13 cellular contexts compared by ENCODE assay signal in the genomic region with DNA sequence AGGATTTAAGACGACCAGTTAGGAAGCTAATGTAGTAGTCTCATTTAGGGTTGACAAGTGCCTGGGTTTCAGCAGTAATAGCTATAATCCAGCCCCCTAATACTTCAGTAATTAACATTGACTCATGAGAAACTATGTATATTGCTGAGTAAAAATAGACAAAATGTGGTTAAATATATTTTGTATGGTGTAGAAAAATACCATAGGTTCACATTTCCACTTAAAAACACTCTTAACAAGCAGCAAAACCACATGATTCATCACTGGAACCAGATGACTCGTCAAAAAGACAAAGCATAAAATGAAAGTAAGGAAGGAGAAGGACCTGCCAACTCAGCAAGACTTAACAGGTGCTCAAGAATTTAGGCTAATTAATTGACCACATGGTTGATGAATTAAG.
A peak's percentile ranks its signal among the peaks of the same experiment; 100 is the strongest.
DNase-seq lines count a peak whose midpoint lies in the region; ATAC-seq, FAIRE-seq and TF ChIP-seq lines count a peak whose summit lies in the region.
"Had no signal": no experiment of that assay in that cellular context is flagged by ENCODE, and none has a peak within 500 bp of the region (broad histone marks: within the 10 kb centered on the region; RNA-seq: fewer than 3 reads in every experiment).

No MANE protein-coding gene starts in this region.

- DNase-seq in GM13977 (ENCODE audit: low spot score) (peak; percentile 34), bronchial epithelial cell (ENCODE audit: low read depth) (peak; percentile 25), NCI-H2227 (lab: John Stamatoyannopoulos, UW; ENCODE audit: unreplicated experiment) (no peak), NCI-H187 (lab: John Stamatoyannopoulos, UW) (no peak), natural killer cell (no peak), SW 1271 (lab: John Stamatoyannopoulos, UW) (no peak)
- DNase-seq: activated T-cell treated with anti-CD3 and anti-CD28 coated beads, Interleukin-2, amount 50 U/mL, for 48 hours; NCI-H1092 treated with DMSO at 0.1 percent for 48 hours; PC-3 had no signal

- H3K4me3 ChIP-seq in bronchial epithelial cell (ENCODE audit: low read depth, low read length), result no peak overlapping the region

- H3K27ac Mint-ChIP-seq in natural killer cell, result no peak overlapping the region

- no peaks in the 10 kb centered on the region for H3K36me3 Mint-ChIP-seq in natural killer cell

- H3K36me3 ChIP-seq in bronchial epithelial cell (ENCODE audit: control insufficient read depth, insufficient read depth, low read length), result no peaks in the 10 kb centered on the region

- ATAC-seq in GM19395 (IDR thresholded peaks at IDR 0.05; ENCODE audit: unreplicated experiment), result peak; percentile 60
- ATAC-seq in HG03378 (IDR thresholded peaks at IDR 0.05; ENCODE audit: unreplicated experiment), result peak; percentile 78
- no peak for ATAC-seq in natural killer cell
- ATAC-seq: PC-3 had no signal

- in situ Hi-C loops in GM13977 (cut with MboI; ENCODE audit: low pct_unique_long_range_greater_than_20kb, low sequenced_read_pairs, unreplicated experiment), result no loop called here

- no peaks in the 10 kb centered on the region for H3K27me3 ChIP-seq in bronchial epithelial cell (ENCODE audit: control insufficient read depth, insufficient read depth, low read length)

- H3K4me3 Mint-ChIP-seq in natural killer cell, result no peak overlapping the region

- no peak for FAIRE-seq in bronchial epithelial cell (lab: Jason Lieb, UNC)
- FAIRE-seq: D721Med, islet of Langerhans had no signal

- TF ChIP-seq CTCF in GM13977 (IDR thresholded peaks at IDR 0.05; ENCODE audit: extremely low read depth, insufficient read depth, missing control alignments), result no peak
- no peak for TF ChIP-seq CTCF in bronchial epithelial cell (IDR thresholded peaks at IDR 0.05; ENCODE audit: insufficient read depth, low read length, severe bottlenecking)
- no peak for TF ChIP-seq CTCF in natural killer cell (IDR thresholded peaks at IDR 0.05)

- H3K27me3 Mint-ChIP-seq in natural killer cell (ENCODE audit: low read depth in 2 of 2), result no peaks in the 10 kb centered on the region

- peaks cover 2 to 4% of the 10 kb centered on the region in 2 donors for H3K9me3 Mint-ChIP-seq in natural killer cell

- intact Hi-C loops in natural killer cell (cut with micrococcal nuclease), result no loop called here

- no peaks in the 10 kb centered on the region for H3K4me1 Mint-ChIP-seq in natural killer cell

Comparison
In these comparisons a context has a peak if more than half of its experiments do, and no peak if none do; other contexts are left out.
1. DNase-seq: peak in GM13977 (single experiment) and bronchial epithelial cell (single experiment); none in NCI-H2227 (single experiment), NCI-H187 (0 of 2), natural killer cell (single experiment) and SW 1271 (0 of 2).
2. ATAC-seq: peak in GM19395 (single experiment) and HG03378 (single experiment); none in natural killer cell (0 of 3).